ENCODE assay signal across 8 cellular contexts in the genomic region with DNA sequence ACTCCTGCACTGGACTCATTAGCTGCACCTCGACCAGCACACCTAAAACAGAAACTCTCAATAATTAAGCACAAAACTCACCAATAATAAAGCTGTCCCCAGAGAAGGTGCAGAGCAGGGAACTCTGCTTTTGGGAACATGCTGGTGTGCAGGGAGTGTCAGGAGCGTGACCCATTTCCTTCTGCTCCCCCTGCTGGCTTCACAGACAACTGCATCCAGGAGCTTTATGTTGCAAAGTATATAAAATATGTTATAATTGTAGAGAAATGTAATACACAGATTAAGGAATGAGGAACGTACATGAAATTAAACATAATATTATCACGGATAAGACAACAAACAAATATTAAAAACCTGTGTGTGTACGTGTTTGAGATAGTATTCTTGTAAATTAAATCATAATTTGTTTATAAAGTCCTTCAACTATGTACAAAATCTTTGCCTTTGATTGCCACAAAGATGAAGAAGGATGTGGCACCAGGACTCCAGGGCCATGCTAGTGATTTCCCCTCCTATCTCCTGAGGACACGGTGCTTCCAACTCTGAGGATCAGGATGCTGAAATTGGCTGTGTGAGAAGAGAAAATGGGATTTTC.
DNase-seq lines count a peak whose midpoint lies in the region; ATAC-seq and TF ChIP-seq lines count a peak whose summit lies in the region.

No MANE protein-coding gene starts in this region.

- DNase-seq in activated CD4-positive, CD25-positive, alpha-beta regulatory T cell treated with anti-CD3 and anti-CD28 coated beads, Interleukin-2, amount 50 U/mL, for 72 hours, result peak; percentile 39
- peak; percentile 41 for DNase-seq in NCI-H460 (ENCODE audit: extremely low read depth, low read depth)
- DNase-seq in activated effector memory CD4-positive, alpha-beta T cell treated with Interleukin-2 at 50 U/mL for 16 hours, result peak; percentile 8
- no peak for DNase-seq in heart left ventricle
- no peak for DNase-seq in spleen
- no peak for DNase-seq in NK-92 (lab: John Stamatoyannopoulos, UW; ENCODE audit: unreplicated experiment)

- H3K27ac ChIP-seq in heart left ventricle, result no peak overlapping the region
- H3K27ac ChIP-seq in spleen, result no peak overlapping the region

- no peak overlapping the region for H3K4me3 ChIP-seq in heart left ventricle
- H3K4me3 ChIP-seq in spleen, result no peak overlapping the region

- no peaks in the 10 kb centered on the region for H3K4me1 ChIP-seq in heart left ventricle
- H3K4me1 ChIP-seq in spleen, result no peaks in the 10 kb centered on the region

- H3K27me3 ChIP-seq in heart left ventricle, result peaks cover 0 to 36% (median 9%) of the 10 kb centered on the region in 9 donors
- H3K27me3 ChIP-seq in spleen (replicated peaks in 1 of 7), result peaks cover 2 to 42% (median 9%) of the 10 kb centered on the region in 7 donors

- TF ChIP-seq POLR2A in heart left ventricle (IDR thresholded peaks at IDR 0.05) (no peak), spleen (IDR thresholded peaks at IDR 0.05) (no peak)

- 6 to 14% (median 11%) methylated on average over 6 of the region's 6 CpGs for WGBS in heart left ventricle, 4 donors
- WGBS in spleen, 5 donors, result 6 to 14% (median 11%) methylated on average over 6 of the region's 6 CpGs

- no peaks in the 10 kb centered on the region for H3K9me3 ChIP-seq in heart left ventricle
- no peaks in the 10 kb centered on the region for H3K9me3 ChIP-seq in spleen

- no peak for ATAC-seq in activated CD4-positive, CD25-positive, alpha-beta regulatory T cell treated with anti-CD3 and anti-CD28 coated beads, Interleukin-2, amount 50 U/mL, for 24 hours
- peak; percentile 70 for ATAC-seq in HG02623 (IDR thresholded peaks at IDR 0.05; ENCODE audit: unreplicated experiment)
- no peak for ATAC-seq in heart left ventricle

- no peaks in the 10 kb centered on the region for H3K36me3 ChIP-seq in heart left ventricle
- no peaks in the 10 kb centered on the region for H3K36me3 ChIP-seq in spleen

- TF ChIP-seq CTCF in heart left ventricle (IDR thresholded peaks at IDR 0.05) (peak; percentile 68 to 90 (median 80)), spleen (IDR thresholded peaks at IDR 0.05 in 8 of 11, conservative IDR thresholded peaks at IDR 0.05 in 3 of 11) (peak in 10 of 11 experiments; percentile 9 to 81 (median 64))

- intact Hi-C loops in heart left ventricle (cut with DNase I), result no loop called here
- intact Hi-C loops in spleen (cut with DNase I; ENCODE audit: low total_unique reads), result no loop called here

Comparison
In these comparisons a context has a peak if more than half of its experiments do, and no peak if none do; other contexts are left out.
1. DNase-seq: peak in activated CD4-positive, CD25-positive, alpha-beta regulatory T cell treated with anti-CD3 and anti-CD28 coated beads, Interleukin-2, amount 50 U/mL, for 72 hours (single experiment), NCI-H460 (single experiment) and activated effector memory CD4-positive, alpha-beta T cell treated with Interleukin-2 at 50 U/mL for 16 hours (single experiment); none in heart left ventricle (0 of 5), spleen (single experiment) and NK-92 (single experiment).